ENCODE assay signal across 10 cellular contexts in the genomic region with DNA sequence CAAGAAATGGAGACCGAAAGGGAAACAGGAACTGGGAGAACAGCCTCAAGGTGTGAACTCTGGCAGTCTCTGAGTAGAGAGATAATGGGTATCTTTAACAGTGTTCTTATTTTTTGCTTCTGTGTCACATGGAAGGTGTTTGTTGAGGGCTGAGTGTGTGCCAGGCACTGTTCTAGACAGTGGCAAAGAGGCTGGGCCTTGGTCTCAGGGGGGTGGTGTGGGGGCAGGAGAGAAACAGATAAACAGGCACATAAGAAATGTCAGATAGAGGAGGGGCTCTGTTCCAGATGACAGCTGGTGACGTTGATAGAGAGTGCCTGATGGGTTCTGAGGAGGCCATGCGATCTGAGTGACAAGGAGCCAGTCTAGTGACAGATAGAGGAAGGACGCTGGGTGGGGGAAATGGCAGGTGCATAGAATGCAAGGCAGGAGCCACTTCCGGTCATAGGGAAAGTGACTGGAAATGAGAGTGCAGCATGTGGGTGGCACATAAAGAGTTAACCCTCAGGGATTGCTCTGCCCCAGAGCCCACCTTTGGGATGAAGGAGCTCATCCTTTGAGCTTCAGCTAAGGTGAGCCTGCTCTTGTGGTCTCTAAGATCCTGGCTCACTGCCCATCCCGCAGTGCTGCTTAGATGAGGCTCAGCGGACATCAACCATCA. TPM values are rescaled to one million over a fixed set of nuclear protein-coding genes. Genes with fewer than 3 reads are reported as not detected.
DNase-seq lines count a peak whose midpoint lies in the region; ATAC-seq, FAIRE-seq and TF ChIP-seq lines count a peak whose summit lies in the region.
"Had no signal": no experiment of that assay in that cellular context is flagged by ENCODE, and none has a peak within 500 bp of the region (broad histone marks: within the 10 kb centered on the region; RNA-seq: fewer than 3 reads in every experiment).

No MANE protein-coding gene starts in this region.

- H3K27ac Mint-ChIP-seq in activated CD4-positive, alpha-beta T cell treated with anti-CD3 and anti-CD28 coated beads for 36 hours = no peak overlapping the region
- no peak overlapping the region for H3K27ac Mint-ChIP-seq in effector memory CD8-positive, alpha-beta T cell
- H3K27ac Mint-ChIP-seq in type B pancreatic cell = peak overlapping the region; percentile 23

- no peak overlapping the region for H3K4me3 Mint-ChIP-seq in activated CD4-positive, alpha-beta T cell treated with anti-CD3 and anti-CD28 coated beads for 36 hours
- no peak overlapping the region for H3K4me3 Mint-ChIP-seq in effector memory CD8-positive, alpha-beta T cell
- H3K4me3 Mint-ChIP-seq in type B pancreatic cell = no peak overlapping the region

- no peak for FAIRE-seq in H54 (lab: Jason Lieb, UNC)

- H3K27me3 Mint-ChIP-seq in activated CD4-positive, alpha-beta T cell treated with anti-CD3 and anti-CD28 coated beads for 36 hours = peaks cover 6% of the 10 kb centered on the region
- peaks cover 0 to 10% of the 10 kb centered on the region in 2 donors for H3K27me3 Mint-ChIP-seq in effector memory CD8-positive, alpha-beta T cell
- H3K27me3 Mint-ChIP-seq in type B pancreatic cell = no peaks in the 10 kb centered on the region

- intact Hi-C loops in activated CD4-positive, alpha-beta T cell treated with anti-CD3 and anti-CD28 coated beads for 36 hours (cut with DNase I, micrococcal nuclease) = no loop called here

- TF ChIP-seq POLR2A in H54 (IDR thresholded peaks at IDR 0.05; ENCODE audit: low read depth, low read length) = no peak

- ATAC-seq in activated CD4-positive, alpha-beta T cell treated with anti-CD3 and anti-CD28 coated beads for 36 hours = peak; percentile 34
- peak; percentile 85 for ATAC-seq in HG03175 (IDR thresholded peaks at IDR 0.05; ENCODE audit: unreplicated experiment)
- peak; percentile 33 for ATAC-seq in effector memory CD8-positive, alpha-beta T cell (replicated peaks)
- ATAC-seq: body of pancreas had no signal

- CTCF ChIA-PET in activated CD4-positive, alpha-beta T cell treated with anti-CD3 and anti-CD28 coated beads for 36 hours (lab: Charles Lee) = no interaction called here

- peaks cover 6% of the 10 kb centered on the region for H3K4me1 Mint-ChIP-seq in activated CD4-positive, alpha-beta T cell treated with anti-CD3 and anti-CD28 coated beads for 36 hours
- H3K4me1 Mint-ChIP-seq in effector memory CD8-positive, alpha-beta T cell (ENCODE audit: low read depth in 2 of 2) = peaks cover 0 to 2% of the 10 kb centered on the region in 2 donors
- H3K4me1 Mint-ChIP-seq in type B pancreatic cell (ENCODE audit: unreplicated experiment) = peaks cover 27% of the 10 kb centered on the region

- H3K9me3 Mint-ChIP-seq in activated CD4-positive, alpha-beta T cell treated with anti-CD3 and anti-CD28 coated beads for 36 hours (ENCODE audit: low read depth) = no peaks in the 10 kb centered on the region
- no peaks in the 10 kb centered on the region for H3K9me3 Mint-ChIP-seq in effector memory CD8-positive, alpha-beta T cell
- no peaks in the 10 kb centered on the region for H3K9me3 Mint-ChIP-seq in type B pancreatic cell

- DNase-seq in activated CD4-positive, alpha-beta T cell treated with anti-CD3 and anti-CD28 coated beads for 36 hours = no peak
- DNase-seq in activated CD4-positive, alpha-beta T cell treated with anti-CD3 and anti-CD28 coated beads, Interleukin-2, amount 50 U/mL, for 1 hour = no peak
- DNase-seq in effector memory CD8-positive, alpha-beta T cell = no peak
- DNase-seq in type B pancreatic cell (ENCODE audit: extremely low spot score, unreplicated experiment) (no peak), islet precursor cell (no peak), DMS153 (lab: John Stamatoyannopoulos, UW) (no peak), H54 (ENCODE audit: insufficient read length, low spot score) (no peak)
- DNase-seq: T-helper 9 cell had no signal

- POLR2A ChIA-PET in activated CD4-positive, alpha-beta T cell treated with anti-CD3 and anti-CD28 coated beads for 36 hours (lab: Charles Lee) = no interaction called here

- H3K36me3 Mint-ChIP-seq in activated CD4-positive, alpha-beta T cell treated with anti-CD3 and anti-CD28 coated beads for 36 hours (ENCODE audit: low read depth) = no peaks in the 10 kb centered on the region
- no peaks in the 10 kb centered on the region for H3K36me3 Mint-ChIP-seq in effector memory CD8-positive, alpha-beta T cell (ENCODE audit: insufficient read depth)
- H3K36me3 Mint-ChIP-seq in type B pancreatic cell = peaks cover 4% of the 10 kb centered on the region

- no peak for TF ChIP-seq CTCF in type B pancreatic cell (conservative IDR thresholded peaks at IDR 0.05)

RNA-seq across cellular contexts. Expression of a gene that starts 33.9 kb away (rescaled TPM):
- total RNA-seq in activated CD4-positive, alpha-beta T cell treated with anti-CD3 and anti-CD28 coated beads for 36 hours = 1 to 10 TPM; 6.8 to 8.2 TPM
- total RNA-seq in type B pancreatic cell (ENCODE audit: low replicate concordance) = 53.9 and 56.7 TPM in 2 replicates

Comparison
In these comparisons a context has a peak if more than half of its experiments do, and no peak if none do; other contexts are left out.
1. ATAC-seq: peak in every context shown above with its lines; median percentile 85 in HG03175; 34 in activated CD4-positive, alpha-beta T cell treated with anti-CD3 and anti-CD28 coated beads for 36 hours; 33 in effector memory CD8-positive, alpha-beta T cell.